Comparison of ENCODE assay signal across 1 cellular context in genomic region chr1:202192770-202193613, GRCh38.
A peak's percentile ranks its signal among the peaks of the same experiment; 100 is the strongest.
TF ChIP-seq lines count a peak whose summit lies in the region.

No MANE protein-coding gene starts in this region.

TF ChIP-seq in HepG2, 621 proteins besides CTCF, POLR2A, EP300 and RAD21 (continued from another document and continues in another):
- TF ChIP-seq HMGXB4 (CRISPR knock-in tag; IDR thresholded peaks at IDR 0.05; ENCODE audit: borderline replicate concordance in 1 of 2, low read depth in 1 of 2) = 0 out of 4 replicates have a peak, but pooled peaks of 1 of the 2 experiments have one; percentile 35
- TF ChIP-seq NR2F6 (IDR thresholded peaks at IDR 0.05) = 0 out of 2 replicates have a peak, but pooled peaks have one; percentile 25
- no peak for TF ChIP-seq NR2F6 (CRISPR knock-in tag; IDR thresholded peaks at IDR 0.05)
- TF ChIP-seq ZNF547 (CRISPR knock-in tag; IDR thresholded peaks at IDR 0.05) = peak; percentile 20; the same call in 1 of the 2 replicates
- TF ChIP-seq DNMT3B (CRISPR knock-in tag; conservative IDR thresholded peaks at IDR 0.05) = no peak
- TF ChIP-seq MTF2 (CRISPR knock-in tag; IDR thresholded peaks at IDR 0.05; ENCODE audit: borderline replicate concordance) = peak; percentile 63; the same call in 1 of the 2 replicates
- peak; percentile 48; the same call in 1 of the 2 replicates for TF ChIP-seq SALL1 (CRISPR knock-in tag; IDR thresholded peaks at IDR 0.05)
- peak; percentile 42 for TF ChIP-seq ZNF687 (CRISPR knock-in tag; IDR thresholded peaks at IDR 0.05)
- TF ChIP-seq HNF1B (CRISPR knock-in tag; IDR thresholded peaks at IDR 0.05) = 0 out of 2 replicates have a peak, but pooled peaks have one; percentile 21
- TF ChIP-seq HNF4A (CRISPR knock-in tag; IDR thresholded peaks at IDR 0.05) = peak; percentile 64
- TF ChIP-seq HMGXB3 (CRISPR knock-in tag; IDR thresholded peaks at IDR 0.05; ENCODE audit: borderline replicate concordance) = no peak
- TF ChIP-seq ZFP41 (CRISPR knock-in tag; IDR thresholded peaks at IDR 0.05; ENCODE audit: borderline replicate concordance) = no peak
- TF ChIP-seq SRY (CRISPR knock-in tag; IDR thresholded peaks at IDR 0.05) = no peak
- TF ChIP-seq ZNF713 (CRISPR knock-in tag; IDR thresholded peaks at IDR 0.05) = no peak
- TF ChIP-seq STAG1 (CRISPR knock-in tag; IDR thresholded peaks at IDR 0.05) = peak; percentile 70
- no peak for TF ChIP-seq SMAD1 (CRISPR knock-in tag; IDR thresholded peaks at IDR 0.05; ENCODE audit: borderline replicate concordance, low read depth)
- TF ChIP-seq SKIL (CRISPR knock-in tag; IDR thresholded peaks at IDR 0.05; ENCODE audit: borderline replicate concordance) = no peak
- no peak for TF ChIP-seq ADNP (CRISPR knock-in tag; IDR thresholded peaks at IDR 0.05)
- TF ChIP-seq FOXC1 (CRISPR knock-in tag; IDR thresholded peaks at IDR 0.05; ENCODE audit: borderline replicate concordance) = 0 out of 2 replicates have a peak, but pooled peaks have one; percentile 36
- no peak for TF ChIP-seq WIZ (CRISPR knock-in tag; IDR thresholded peaks at IDR 0.05)
- TF ChIP-seq EZH2 (conservative IDR thresholded peaks at IDR 0.05; ENCODE audit: low read depth, low read length) = peak; percentile 38; the same call in 1 of the 2 replicates
- 0 out of 2 replicates have a peak, but pooled peaks have one; percentile 57 for TF ChIP-seq NR2C2 (CRISPR knock-in tag; IDR thresholded peaks at IDR 0.05; ENCODE audit: borderline replicate concordance)
- TF ChIP-seq ZNF660 (CRISPR knock-in tag; IDR thresholded peaks at IDR 0.05; ENCODE audit: borderline replicate concordance, low read depth) = no peak
- TF ChIP-seq DMTF1 (CRISPR knock-in tag; IDR thresholded peaks at IDR 0.05) = no peak
- no peak for TF ChIP-seq RCOR2 (CRISPR knock-in tag; IDR thresholded peaks at IDR 0.05)
- TF ChIP-seq ZFP36L1 (CRISPR knock-in tag; IDR thresholded peaks at IDR 0.05) = no peak
- no peak for TF ChIP-seq SIN3A (IDR thresholded peaks at IDR 0.05; ENCODE audit: borderline replicate concordance, low read depth, low read length)
- TF ChIP-seq GMEB1 (CRISPR knock-in tag; IDR thresholded peaks at IDR 0.05; ENCODE audit: borderline replicate concordance) = no peak
- peak; percentile 46; the same call in 1 of the 2 replicates for TF ChIP-seq HNF4G (IDR thresholded peaks at IDR 0.05; ENCODE audit: borderline replicate concordance, low read depth, low read length)
- TF ChIP-seq HNF4G (CRISPR knock-in tag; IDR thresholded peaks at IDR 0.05; ENCODE audit: borderline replicate concordance, low read depth) = no peak
- no peak for TF ChIP-seq ZBTB44 (CRISPR knock-in tag; IDR thresholded peaks at IDR 0.05)
- TF ChIP-seq TFAP4 (IDR thresholded peaks at IDR 0.05; ENCODE audit: borderline replicate concordance, low read depth) = peak; percentile 84
- peak; percentile 21; the same call in 1 of the 2 replicates for TF ChIP-seq NR2F2 (IDR thresholded peaks at IDR 0.05; ENCODE audit: borderline replicate concordance, low read depth)
- no peak for TF ChIP-seq ZNF121 (CRISPR knock-in tag; IDR thresholded peaks at IDR 0.05)
- no peak for TF ChIP-seq ATRX (CRISPR knock-in tag; IDR thresholded peaks at IDR 0.05; ENCODE audit: borderline replicate concordance)
- no peak for TF ChIP-seq POLR2G (IDR thresholded peaks at IDR 0.05; ENCODE audit: low read depth, low read length)
- TF ChIP-seq U2AF2 (IDR thresholded peaks at IDR 0.05; ENCODE audit: low read depth, low read length) = no peak
- TF ChIP-seq LCORL (IDR thresholded peaks at IDR 0.05) = no peak
- 0 out of 2 replicates have a peak, but pooled peaks have one; percentile 30 for TF ChIP-seq LCORL (CRISPR knock-in tag; IDR thresholded peaks at IDR 0.05)
- no peak for TF ChIP-seq ZNF20 (CRISPR knock-in tag; IDR thresholded peaks at IDR 0.05)
